Comparison of ENCODE assay signal across 8 cellular contexts in the genomic region with DNA sequence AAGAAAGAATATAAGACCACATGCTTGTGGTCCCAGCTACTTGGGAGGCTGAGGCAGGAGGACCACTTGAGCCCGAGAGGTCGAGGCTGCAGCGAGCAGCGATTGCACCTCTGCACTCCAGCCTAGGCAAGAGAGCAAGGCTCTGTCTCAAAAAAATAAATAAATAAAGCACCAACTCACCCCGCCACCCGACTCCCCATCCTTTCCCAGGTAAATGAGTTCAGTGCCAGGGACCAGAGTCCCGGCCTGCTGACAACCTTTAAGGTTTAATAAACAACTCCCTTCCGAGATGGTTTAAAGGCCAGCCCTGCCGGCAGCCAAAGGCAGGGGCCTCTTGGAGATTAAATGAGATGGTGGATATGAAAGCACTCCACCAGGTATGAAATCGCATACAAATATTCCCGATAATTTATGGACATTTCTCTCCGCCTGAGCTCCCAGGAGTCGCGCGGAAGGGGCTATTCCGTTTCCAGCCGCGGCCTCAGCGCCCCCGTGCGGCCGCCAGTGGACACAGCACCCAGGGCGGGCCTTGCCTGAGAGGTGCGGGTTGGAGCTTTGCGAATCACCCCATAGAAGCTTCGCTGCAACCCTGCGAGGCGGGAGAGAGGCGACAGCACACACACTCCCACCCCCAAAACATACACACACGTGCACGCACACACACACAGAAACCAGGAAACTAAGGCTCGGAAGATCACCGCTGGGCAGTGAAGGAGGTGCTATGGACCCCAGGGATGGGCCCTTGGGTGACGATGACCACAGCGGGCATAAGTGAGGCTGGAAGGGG. TPM values are rescaled to one million over a fixed set of nuclear protein-coding genes. Genes with fewer than 3 reads are reported as not detected.
A peak's percentile ranks its signal among the peaks of the same experiment; 100 is the strongest.
DNase-seq lines count a peak whose midpoint lies in the region; ATAC-seq, FAIRE-seq and TF ChIP-seq lines count a peak whose summit lies in the region.

No MANE protein-coding gene starts in this region.

- peaks cover 59% of the 10 kb centered on the region for H3K27me3 Mint-ChIP-seq in MCF 10A (ENCODE audit: insufficient read depth, unreplicated experiment)

- no peak overlapping the region for H3K4me3 ChIP-seq in WERI-Rb-1 (ENCODE audit: low read depth, low read length)

- no peak for ATAC-seq in HG03280 (IDR thresholded peaks at IDR 0.05; ENCODE audit: unreplicated experiment)

- peak; percentile 76 for DNase-seq in GM12892 (ENCODE audit: insufficient read length)
- peak; percentile 53 for DNase-seq in NAMALWA (ENCODE audit: low spot score)
- DNase-seq in WERI-Rb-1 = peak; percentile 86
- DNase-seq in MCF 10A (ENCODE audit: unreplicated experiment) = peak; percentile 47
- DNase-seq in iris pigment epithelial cell (ENCODE audit: low read depth) = peak; percentile 51
- peak; percentile 73 to 78 for DNase-seq in stimulated activated CD4-positive, alpha-beta T cell treated with anti-CD3 and anti-CD28 coated beads, Interleukin-2, amount 100 ng/mL, for 24 hours
- no peak for DNase-seq in cerebellar nuclear complex (lab: John Stamatoyannopoulos, UW)

- CTCF ChIA-PET in MCF 10A (lab: Yijun Ruan, JAX) = interaction anchor here (0.5 to 0.7 kb wide), 4 partner anchors 10 to 167 kb away, joined by 3 to 4 read pairs (median 3); no protein-coding TSS in a partner anchor

- intact Hi-C loops in MCF 10A (cut with micrococcal nuclease) = loop anchor here (2.0 kb wide), 1 partner anchor 109 kb away; no protein-coding TSS in a partner anchor

- H3K27ac Mint-ChIP-seq in MCF 10A (ENCODE audit: low read depth, unreplicated experiment) = no peak overlapping the region

- H3K9me3 ChIP-seq in WERI-Rb-1 (ENCODE audit: severe bottlenecking) = no peaks in the 10 kb centered on the region

- peak overlapping the region; percentile 39 for H3K27ac ChIP-seq in WERI-Rb-1

- H3K4me3 Mint-ChIP-seq in MCF 10A (ENCODE audit: unreplicated experiment) = no peak overlapping the region

- no peak for TF ChIP-seq POLR2A in GM12892 (IDR thresholded peaks at IDR 0.05; ENCODE audit: low read depth, low read length)

- no peaks in the 10 kb centered on the region for H3K27me3 ChIP-seq in WERI-Rb-1 (ENCODE audit: insufficient read depth, low read depth, severe bottlenecking)

- TF ChIP-seq CTCF in WERI-Rb-1 (IDR thresholded peaks at IDR 0.05; ENCODE audit: low read depth, low read length) (peak; percentile 97), MCF 10A (IDR thresholded peaks at IDR 0.05; ENCODE audit: unreplicated experiment) (peak; percentile 77)

- POLR2A ChIA-PET in MCF 10A (lab: Yijun Ruan, JAX) = interaction anchor here (0.6 kb wide), 1 partner anchor 1043 kb away, joined by 4 read pairs; no protein-coding TSS in a partner anchor

- no TSS peak for BruUV-seq in MCF 10A (replicated peaks; lab: Mats Ljungman, UMichigan)

- peaks cover 10% of the 10 kb centered on the region for H3K36me3 ChIP-seq in WERI-Rb-1

- H3K9me3 Mint-ChIP-seq in MCF 10A (ENCODE audit: unreplicated experiment) = no peaks in the 10 kb centered on the region

- peaks cover 21% of the 10 kb centered on the region for H3K36me3 Mint-ChIP-seq in MCF 10A (ENCODE audit: insufficient read depth, unreplicated experiment)

- H3K4me1 Mint-ChIP-seq in MCF 10A (ENCODE audit: insufficient read depth, unreplicated experiment) = peaks cover 6% of the 10 kb centered on the region

- FAIRE-seq in GM12892 (lab: Jason Lieb, UNC) = peak; percentile 65

RNA-seq across cellular contexts. Expression of gene RPL38, which starts 4.0 kb away (rescaled TPM):
- polyA plus RNA-seq in GM12892 (2012; ENCODE audit: missing spikeins) = 3,198 TPM
- 1,197 and 1,378 TPM in 2 replicates for total RNA-seq in MCF 10A (2022)

RNA-seq across cellular contexts. Expression of gene TTYH2, which starts 13.9 kb away (rescaled TPM):
- polyA plus RNA-seq in GM12892 (2012; ENCODE audit: missing spikeins) = 5.6 TPM
- total RNA-seq in MCF 10A (2022) = 0.12 and 0.66 TPM in 2 replicates

Comparison
In these comparisons a context has a peak if more than half of its experiments do, and no peak if none do; other contexts are left out.
1. DNase-seq: peak in GM12892 (single experiment), NAMALWA (single experiment), WERI-Rb-1 (single experiment), MCF 10A (single experiment), iris pigment epithelial cell (single experiment) and stimulated activated CD4-positive, alpha-beta T cell treated with anti-CD3 and anti-CD28 coated beads, Interleukin-2, amount 100 ng/mL, for 24 hours (2 of 2); none in cerebellar nuclear complex (0 of 2).